ENCODE assay signal across 8 cellular contexts in the genomic region with DNA sequence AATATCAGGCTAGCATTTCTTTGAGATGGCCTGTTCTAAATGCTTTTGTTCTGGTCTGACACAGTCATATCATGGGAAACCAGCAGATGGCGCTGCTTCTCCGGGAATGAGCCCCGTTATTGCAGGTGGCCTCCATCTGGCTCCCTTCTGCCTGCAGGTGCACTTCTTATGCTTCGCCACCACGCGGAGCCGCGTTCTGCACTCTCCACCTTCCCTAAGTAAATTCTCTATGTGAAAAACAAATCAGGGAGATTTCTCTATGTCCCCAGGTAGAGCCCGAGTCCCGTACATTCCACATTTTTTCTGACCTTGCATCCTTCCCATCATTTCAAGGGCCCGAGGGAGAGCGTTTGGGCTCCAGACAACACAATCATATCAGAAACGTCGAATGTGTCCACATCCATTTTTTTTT. TPM values are rescaled to one million over a fixed set of nuclear protein-coding genes. Genes with fewer than 3 reads are reported as not detected.
DNase-seq lines count a peak whose midpoint lies in the region; ATAC-seq and TF ChIP-seq lines count a peak whose summit lies in the region.

No MANE protein-coding gene starts in this region.

- H4K20me1 ChIP-seq in H9 (ENCODE audit: control insufficient read depth, insufficient read depth, insufficient read length) (no peaks in the 10 kb centered on the region), MM.1S (ENCODE audit: insufficient read depth, low read length) (no peaks in the 10 kb centered on the region)

- H2BK20ac ChIP-seq in H9 (ENCODE audit: low read depth, low read length, poor library complexity, severe bottlenecking) = no peak overlapping the region

- no peak overlapping the region for H2BK15ac ChIP-seq in H9 (ENCODE audit: low read depth, low read length)

- no peak overlapping the region for H2AK5ac ChIP-seq in H9 (ENCODE audit: insufficient read length, low read length)

- H3K23me2 ChIP-seq in H9 (ENCODE audit: insufficient read length, low read depth, low read length, poor library complexity, severe bottlenecking) = no peaks in the 10 kb centered on the region

- H3K4ac ChIP-seq in H9 (ENCODE audit: low read depth, low read length) = no peak overlapping the region

- H3K79me1 ChIP-seq in H9 (ENCODE audit: insufficient read depth, low read depth, low read length, poor library complexity, severe bottlenecking) = no peaks in the 10 kb centered on the region

- H3K27ac Mint-ChIP-seq in H9 = no peak overlapping the region; a peak in 1 of 7 replicates

- H3K36me3 Mint-ChIP-seq in H9 (ENCODE audit: insufficient read depth in 1 of 3, low read depth in 3 of 3) = no peaks in the 10 kb centered on the region

- peak; percentile 99 for TF ChIP-seq CTCF in H9 (conservative IDR thresholded peaks at IDR 0.05)
- TF ChIP-seq CTCF in MM.1S (IDR thresholded peaks at IDR 0.05; ENCODE audit: low read length) = peak; percentile 89
- TF ChIP-seq CTCF in RWPE2 (IDR thresholded peaks at IDR 0.05; ENCODE audit: poor library complexity, severe bottlenecking) = peak; percentile 99
- peak; percentile 92 for TF ChIP-seq CTCF in fibroblast of villous mesenchyme (IDR thresholded peaks at IDR 0.05; ENCODE audit: insufficient read depth, low read depth, low read length)
- peak; percentile 94 for TF ChIP-seq CTCF in thoracic aorta (IDR thresholded peaks at IDR 0.05)

- no peak overlapping the region for H3T11ph ChIP-seq in H9 (ENCODE audit: low read length)

- H3K9ac ChIP-seq in H9 (ENCODE audit: extremely low read depth, insufficient read length, low read length) (no peak overlapping the region), MM.1S (ENCODE audit: low read length) (no peak overlapping the region)

- peaks cover 42% of the 10 kb centered on the region for H3K27me3 Mint-ChIP-seq in H9 (ENCODE audit: low read depth)

- H3K18ac ChIP-seq in H9 (ENCODE audit: insufficient read length, low read depth, low read length) = no peak overlapping the region

- H3K27me3 ChIP-seq in H9 (ENCODE audit: insufficient read depth, low read length) (peaks cover 2% of the 10 kb centered on the region; the same call in 1 of the 2 replicates), MM.1S (replicated peaks; ENCODE audit: insufficient read depth, low read length) (no peaks in the 10 kb centered on the region), RWPE2 (ENCODE audit: insufficient read depth, poor library complexity, severe bottlenecking) (no peaks in the 10 kb centered on the region), thoracic aorta (replicated peaks; ENCODE audit: insufficient read depth) (peaks cover 3% of the 10 kb centered on the region)

- H3K27ac ChIP-seq in H9 (ENCODE audit: insufficient read length, low read depth, low read length) (no peak overlapping the region), MM.1S (ENCODE audit: low read length) (no peak overlapping the region), RWPE2 (ENCODE audit: poor library complexity, severe bottlenecking) (no peak overlapping the region), thoracic aorta (no peak overlapping the region)

- H3F3A ChIP-seq in MM.1S (ENCODE audit: insufficient read depth, low read length) = no peaks in the 10 kb centered on the region

- H3K79me2 ChIP-seq in H9 (ENCODE audit: insufficient read depth, low read length) (no peaks in the 10 kb centered on the region), MM.1S (ENCODE audit: low read length) (no peaks in the 10 kb centered on the region)

- H3K9me3 ChIP-seq in H9 (ENCODE audit: control insufficient read depth, low read depth, low read length) (no peaks in the 10 kb centered on the region), MM.1S (replicated peaks; ENCODE audit: insufficient read depth, low read length) (no peaks in the 10 kb centered on the region), RWPE2 (ENCODE audit: severe bottlenecking) (no peaks in the 10 kb centered on the region), thoracic aorta (no peaks in the 10 kb centered on the region)

- H3K36me3 ChIP-seq in MM.1S (replicated peaks; ENCODE audit: insufficient read depth, low read length) (no peaks in the 10 kb centered on the region), RWPE2 (ENCODE audit: low read depth) (no peaks in the 10 kb centered on the region), thoracic aorta (no peaks in the 10 kb centered on the region)

- no peak overlapping the region for H2BK120ac ChIP-seq in H9 (ENCODE audit: low read depth, low read length, poor library complexity, severe bottlenecking)

- H3K4me1 Mint-ChIP-seq in H9 = peaks cover 28 to 45% of the 10 kb centered on the region in 2 experiments

- H4K8ac ChIP-seq in H9 (replicated peaks; ENCODE audit: insufficient read length, low read depth, low read length) = no peak overlapping the region

- ATAC-seq in RWPE2 (ENCODE audit: low read depth) (peak; percentile 96), thoracic aorta (ENCODE audit: insufficient number of reproducible peaks, low FRiP score, low read depth) (no peak)

- H3K4me3 ChIP-seq in MM.1S (ENCODE audit: low read length) = no peak overlapping the region
- no peak overlapping the region for H3K4me3 ChIP-seq in RWPE2 (ENCODE audit: severe bottlenecking)
- no peak overlapping the region for H3K4me3 ChIP-seq in fibroblast of villous mesenchyme (ENCODE audit: low read depth, low read length)
- H3K4me3 ChIP-seq in thoracic aorta = no peak overlapping the region

- no peak overlapping the region for H3K56ac ChIP-seq in H9 (ENCODE audit: insufficient read length, low read depth, low read length)

- H2AFZ ChIP-seq in H9 (ENCODE audit: low read length) (no peak overlapping the region), MM.1S (ENCODE audit: low read length) (no peak overlapping the region)

- no peak overlapping the region for H3K23ac ChIP-seq in H9 (ENCODE audit: insufficient read length, low read depth, low read length)

- H3K4me1 ChIP-seq in H9 (ENCODE audit: insufficient read depth, low read length) (peaks cover 3% of the 10 kb centered on the region; the same call in 1 of the 2 replicates), MM.1S (ENCODE audit: low read length) (no peaks in the 10 kb centered on the region), RWPE2 (ENCODE audit: insufficient read depth, poor library complexity, severe bottlenecking) (no peaks in the 10 kb centered on the region), thoracic aorta (ENCODE audit: control insufficient read depth in 1 of 2, low read depth in 2 of 2) (no peaks in the 10 kb centered on the region)

- no peak overlapping the region for H2BK12ac ChIP-seq in H9 (ENCODE audit: insufficient read length, low read depth, low read length)

- H3K4me2 ChIP-seq in H9 (ENCODE audit: insufficient read depth, insufficient read length, low read length) (no peak overlapping the region), MM.1S (ENCODE audit: low read depth, low read length) (no peak overlapping the region)

- H4K5ac ChIP-seq in H9 (ENCODE audit: insufficient read length, low read depth, low read length) = no peak overlapping the region

- peak; percentile 58 for DNase-seq in GDM1 (lab: John Stamatoyannopoulos, UW)
- peak; percentile 92 for DNase-seq in H9
- peak; percentile 72 for DNase-seq in MM.1S
- DNase-seq in RWPE2 (ENCODE audit: low spot score) = peak; percentile 89
- peak; percentile 67 to 72 for DNase-seq in activated T-helper 1 cell treated with anti-CD3 and anti-CD28 coated beads, Interleukin-2, amount 50 U/mL, for 16 hours (ENCODE audit: low read depth in 1 of 2, low spot score in 1 of 2)
- DNase-seq in fibroblast of villous mesenchyme (ENCODE audit: low read depth) = peak; percentile 86
- peak; percentile 74 for DNase-seq in occipital lobe (lab: John Stamatoyannopoulos, UW)
- DNase-seq in thoracic aorta (ENCODE audit: low spot score) = peak; percentile 50

- WGBS in H9 (ENCODE audit: extremely low coverage, insufficient read length, low lambda C conversion rate) = no CpG with 5 or more reads among the region's 14 CpGs

- no peak overlapping the region for H3K14ac ChIP-seq in H9 (ENCODE audit: insufficient read depth, low read length)

- peak overlapping the region in 1 of 2 experiments; percentile 36; a peak in 1 of 5 replicates for H3K4me3 Mint-ChIP-seq in H9

- no peak overlapping the region for H4K91ac ChIP-seq in H9 (ENCODE audit: insufficient read length, low read depth, low read length)

- H3K9me3 Mint-ChIP-seq in H9 = peaks cover 0 to 2% of the 10 kb centered on the region in 2 experiments; a peak in 2 of 5 replicates

- no peak overlapping the region for H2BK5ac ChIP-seq in H9 (ENCODE audit: insufficient read length, low read length)

- no peaks in the 10 kb centered on the region for H3K9me2 ChIP-seq in MM.1S (replicated peaks; ENCODE audit: insufficient read depth, low read length)

RNA-seq across cellular contexts. Expression of a gene that starts 26.2 kb away (rescaled TPM):
- total RNA-seq in H9 (2021) = 62.2 and 64.0 TPM in 2 replicates
- total RNA-seq in fibroblast of villous mesenchyme = 27.7 and 35.8 TPM in 2 replicates
- 28.7 TPM for total RNA-seq in occipital lobe
- total RNA-seq in thoracic aorta = 10 to 100 TPM; 19.6 to 22.9 TPM

RNA-seq across cellular contexts. Expression of a gene that starts 44.6 kb away (rescaled TPM):
- total RNA-seq in H9 (2021) (0.11 and 0.13 TPM in 2 replicates), fibroblast of villous mesenchyme (6.5 and 10.0 TPM in 2 replicates), occipital lobe (2.2 TPM), thoracic aorta (10 to 100 TPM; 29.5 to 43.4 TPM)
